In genomic region chr1:227265891-227266290, GRCh38 we compare ENCODE assay signal across 29 cellular contexts.
"Had no signal": no experiment of that assay in that cellular context is flagged by ENCODE, and none has a peak within 500 bp of the region (broad histone marks: within the 10 kb centered on the region; RNA-seq: fewer than 3 reads in every experiment).

No MANE protein-coding gene starts in this region.

- H3K27ac ChIP-seq: neural progenitor cell, ovary, parathyroid adenoma, psoas muscle, right lobe of liver, skin epidermis, spleen, suprapubic skin, testis, tibial artery, transverse colon, upper lobe of right lung, uterus had no signal

- H3K4me1 ChIP-seq: neural progenitor cell, parathyroid adenoma, spleen, testis, uterus had no signal

- H3K9me3 ChIP-seq: ovary, psoas muscle, right lobe of liver, spleen, suprapubic skin, testis, tibial artery, transverse colon, upper lobe of right lung, uterus had no signal

- H3K4me3 ChIP-seq: neural progenitor cell, ovary, psoas muscle, right lobe of liver, skin epidermis, smooth muscle cell, spleen, suprapubic skin, testis, tibial artery, transverse colon, upper lobe of right lung, uterus had no signal

- H3K9ac ChIP-seq: neural progenitor cell, parathyroid adenoma had no signal

- H3K36me3 ChIP-seq: neural progenitor cell, ovary, right lobe of liver, spleen, suprapubic skin, tibial artery, transverse colon, upper lobe of right lung, uterus had no signal

- DNase-seq: naive thymus-derived CD4-positive, alpha-beta T cell; natural killer cell; occipital lobe; ovary; posterior cingulate gyrus; psoas muscle; retina; right cardiac atrium; right lobe of liver; spleen; stimulated activated CD4-positive, alpha-beta T cell treated with anti-CD3 and anti-CD28 coated beads, Interleukin-12 subunit alpha, Interleukin-12 subunit beta, amount 100 ng/mL, for 4 hours; stimulated activated CD4-positive, alpha-beta T cell treated with anti-CD3 and anti-CD28 coated beads, Interleukin-1b, Interleukin-23, amount 100 ng/mL, for 48 hours; stimulated activated CD4-positive, alpha-beta T cell treated with anti-CD3 and anti-CD28 coated beads, Interleukin-4, amount 100 ng/mL, for 1 hour; stimulated activated CD4-positive, alpha-beta T cell treated with anti-CD3 and anti-CD28 coated beads, Interleukin-4, amount 100 ng/mL, for 4 hours; stimulated activated CD8-positive, alpha-beta memory T cell treated with anti-CD3 and anti-CD28 coated beads, Interleukin-4, amount 100 ng/mL, for 48 hours; stimulated activated naive CD4-positive, alpha-beta T cell; stimulated activated naive CD8-positive, alpha-beta T cell treated with anti-CD3 and anti-CD28 coated beads, Interleukin-15, amount 100 ng/mL, for 72 hours; stimulated activated naive CD8-positive, alpha-beta T cell treated with anti-CD3 and anti-CD28 coated beads, Interleukin-15, Interleukin-2, amounts not matched to agents 100 U/mL and 50 U/mL, for 24 hours; substantia nigra; testis; tibial artery; transverse colon; upper lobe of right lung; uterus had no signal

- H3K27me3 ChIP-seq: neural progenitor cell, ovary, right lobe of liver, spleen, suprapubic skin, testis, tibial artery, transverse colon, upper lobe of right lung, uterus had no signal
